ENCODE assay signal across 1 cellular context in the genomic region with DNA sequence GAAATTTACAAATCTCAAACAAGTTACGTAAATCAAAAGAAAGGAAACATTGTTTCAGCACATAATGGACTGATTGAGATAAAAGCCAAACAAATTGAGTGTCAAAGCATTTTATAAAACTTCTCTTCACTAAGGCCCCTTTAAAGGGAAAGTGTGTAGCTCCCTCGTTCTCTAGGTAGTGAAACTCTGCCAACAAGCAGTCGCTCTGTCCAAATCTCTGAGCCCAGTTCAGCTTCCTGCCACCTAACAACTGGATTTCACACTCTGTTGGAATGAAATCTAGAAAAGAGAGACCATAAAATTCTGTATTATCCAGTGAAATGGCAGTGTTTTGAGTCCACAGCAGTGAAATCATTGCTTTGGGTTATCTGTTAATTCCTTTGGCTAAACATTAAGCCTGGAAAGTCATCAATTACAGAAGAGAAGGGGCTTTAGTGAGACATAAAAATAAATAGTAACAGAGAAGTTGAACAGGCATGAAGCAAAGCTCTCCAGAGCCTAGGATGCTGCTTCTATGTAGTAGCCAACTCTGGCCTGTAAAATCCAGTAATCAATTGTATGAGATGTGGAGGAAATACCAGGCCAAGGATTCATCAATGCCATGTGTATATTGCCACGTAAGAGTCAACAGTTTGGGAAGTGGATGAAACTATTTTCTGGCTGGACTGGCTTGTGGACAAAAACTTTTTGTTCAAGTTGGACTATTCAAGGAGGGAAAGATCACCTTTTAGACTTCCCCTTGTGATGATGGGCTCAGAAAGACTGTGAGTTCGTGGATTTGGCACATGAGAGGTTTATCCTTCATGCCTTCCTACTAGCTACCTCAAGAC.
TF ChIP-seq lines count a peak whose summit lies in the region.

No MANE protein-coding gene starts in this region.

TF ChIP-seq in H1, 55 proteins besides CTCF, POLR2A, EP300 and RAD21:
- TF ChIP-seq SP2 (IDR thresholded peaks at IDR 0.05; ENCODE audit: low read length) (no peak), CHD1 (IDR thresholded peaks at IDR 0.05; ENCODE audit: low read depth, low read length) (no peak), KDM4A (IDR thresholded peaks at IDR 0.05; ENCODE audit: low read depth, low read length, severe bottlenecking) (no peak), CBX8 (IDR thresholded peaks at IDR 0.05; ENCODE audit: borderline replicate concordance, low read depth, low read length) (no peak), EGR1 (IDR thresholded peaks at IDR 0.05; ENCODE audit: borderline replicate concordance, low read depth, low read length) (no peak), ZNF274 (IDR thresholded peaks at IDR 0.05; ENCODE audit: borderline replicate concordance, extremely low read depth, low read length) (no peak), YY1 (IDR thresholded peaks at IDR 0.05; ENCODE audit: low read depth, low read length) (no peak), KDM5A (IDR thresholded peaks at IDR 0.05; ENCODE audit: low read length) (no peak), EZH2 (IDR thresholded peaks at IDR 0.05; ENCODE audit: low read depth, low read length, severe bottlenecking) (no peak), MAX (IDR thresholded peaks at IDR 0.05) (no peak), TBP (IDR thresholded peaks at IDR 0.05; ENCODE audit: low read depth, low read length) (no peak), SAP30 (IDR thresholded peaks at IDR 0.05; ENCODE audit: insufficient read depth, insufficient replicate concordance, low read length) (no peak), RXRA (IDR thresholded peaks at IDR 0.05; ENCODE audit: insufficient read depth, low read depth, low read length) (no peak), SIRT6 (IDR thresholded peaks at IDR 0.05; ENCODE audit: low read length) (no peak), SUZ12 (IDR thresholded peaks at IDR 0.05; ENCODE audit: low read length) (no peak), USF2 (IDR thresholded peaks at IDR 0.05; ENCODE audit: low read length) (no peak), RBBP5 (IDR thresholded peaks at IDR 0.05; ENCODE audit: borderline replicate concordance, low read depth, low read length) (no peak), GABPA (IDR thresholded peaks at IDR 0.05; ENCODE audit: borderline replicate concordance, insufficient read depth, low read length) (no peak)
- TF ChIP-seq, protein P1, sequence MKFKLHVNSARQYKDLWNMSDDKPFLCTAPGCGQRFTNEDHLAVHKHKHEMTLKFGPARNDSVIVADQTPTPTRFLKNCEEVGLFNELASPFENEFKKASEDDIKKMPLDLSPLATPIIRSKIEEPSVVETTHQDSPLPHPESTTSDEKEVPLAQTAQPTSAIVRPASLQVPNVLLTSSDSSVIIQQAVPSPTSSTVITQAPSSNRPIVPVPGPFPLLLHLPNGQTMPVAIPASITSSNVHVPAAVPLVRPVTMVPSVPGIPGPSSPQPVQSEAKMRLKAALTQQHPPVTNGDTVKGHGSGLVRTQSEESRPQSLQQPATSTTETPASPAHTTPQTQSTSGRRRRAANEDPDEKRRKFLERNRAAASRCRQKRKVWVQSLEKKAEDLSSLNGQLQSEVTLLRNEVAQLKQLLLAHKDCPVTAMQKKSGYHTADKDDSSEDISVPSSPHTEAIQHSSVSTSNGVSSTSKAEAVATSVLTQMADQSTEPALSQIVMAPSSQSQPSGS (IDR thresholded peaks at IDR 0.05; ENCODE audit: low read length), result no peak
- TF ChIP-seq, protein P2, sequence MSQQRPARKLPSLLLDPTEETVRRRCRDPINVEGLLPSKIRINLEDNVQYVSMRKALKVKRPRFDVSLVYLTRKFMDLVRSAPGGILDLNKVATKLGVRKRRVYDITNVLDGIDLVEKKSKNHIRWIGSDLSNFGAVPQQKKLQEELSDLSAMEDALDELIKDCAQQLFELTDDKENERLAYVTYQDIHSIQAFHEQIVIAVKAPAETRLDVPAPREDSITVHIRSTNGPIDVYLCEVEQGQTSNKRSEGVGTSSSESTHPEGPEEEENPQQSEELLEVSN (IDR thresholded peaks at IDR 0.05), result no peak
